ENCODE assay signal across 1 cellular context in the genomic region with DNA sequence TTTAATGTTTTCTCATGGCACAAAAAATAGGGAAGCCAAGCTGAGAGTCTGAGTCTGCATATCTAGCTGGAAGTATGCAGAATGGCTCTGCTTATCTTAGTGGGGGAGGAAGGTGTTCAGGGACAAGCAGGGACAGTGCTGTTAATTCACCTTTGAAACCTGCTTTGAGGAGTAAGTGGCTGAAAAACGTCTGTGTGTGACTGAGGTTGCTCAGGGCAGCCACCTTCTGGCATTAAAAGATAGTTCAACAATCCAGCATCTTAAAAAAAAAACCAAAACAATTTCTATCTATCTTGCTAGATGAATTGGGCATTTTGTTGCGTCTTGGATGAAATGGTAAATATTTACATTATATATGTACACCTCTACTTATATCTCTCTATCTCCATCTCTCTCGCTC.
TF ChIP-seq lines count a peak whose summit lies in the region.

No MANE protein-coding gene starts in this region.

TF ChIP-seq in HepG2, 621 proteins besides CTCF, POLR2A, EP300 and RAD21 (continued from another document):
- TF ChIP-seq, protein P1, sequence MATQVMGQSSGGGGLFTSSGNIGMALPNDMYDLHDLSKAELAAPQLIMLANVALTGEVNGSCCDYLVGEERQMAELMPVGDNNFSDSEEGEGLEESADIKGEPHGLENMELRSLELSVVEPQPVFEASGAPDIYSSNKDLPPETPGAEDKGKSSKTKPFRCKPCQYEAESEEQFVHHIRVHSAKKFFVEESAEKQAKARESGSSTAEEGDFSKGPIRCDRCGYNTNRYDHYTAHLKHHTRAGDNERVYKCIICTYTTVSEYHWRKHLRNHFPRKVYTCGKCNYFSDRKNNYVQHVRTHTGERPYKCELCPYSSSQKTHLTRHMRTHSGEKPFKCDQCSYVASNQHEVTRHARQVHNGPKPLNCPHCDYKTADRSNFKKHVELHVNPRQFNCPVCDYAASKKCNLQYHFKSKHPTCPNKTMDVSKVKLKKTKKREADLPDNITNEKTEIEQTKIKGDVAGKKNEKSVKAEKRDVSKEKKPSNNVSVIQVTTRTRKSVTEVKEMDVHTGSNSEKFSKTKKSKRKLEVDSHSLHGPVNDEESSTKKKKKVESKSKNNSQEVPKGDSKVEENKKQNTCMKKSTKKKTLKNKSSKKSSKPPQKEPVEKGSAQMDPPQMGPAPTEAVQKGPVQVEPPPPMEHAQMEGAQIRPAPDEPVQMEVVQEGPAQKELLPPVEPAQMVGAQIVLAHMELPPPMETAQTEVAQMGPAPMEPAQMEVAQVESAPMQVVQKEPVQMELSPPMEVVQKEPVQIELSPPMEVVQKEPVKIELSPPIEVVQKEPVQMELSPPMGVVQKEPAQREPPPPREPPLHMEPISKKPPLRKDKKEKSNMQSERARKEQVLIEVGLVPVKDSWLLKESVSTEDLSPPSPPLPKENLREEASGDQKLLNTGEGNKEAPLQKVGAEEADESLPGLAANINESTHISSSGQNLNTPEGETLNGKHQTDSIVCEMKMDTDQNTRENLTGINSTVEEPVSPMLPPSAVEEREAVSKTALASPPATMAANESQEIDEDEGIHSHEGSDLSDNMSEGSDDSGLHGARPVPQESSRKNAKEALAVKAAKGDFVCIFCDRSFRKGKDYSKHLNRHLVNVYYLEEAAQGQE (IDR thresholded peaks at IDR 0.05; ENCODE audit: borderline replicate concordance in 1 of 2, low read depth in 1 of 2, low read length in 2 of 2), result 0 out of 4 replicates have a peak, but pooled peaks of 1 of the 2 experiments have one; percentile 18
- TF ChIP-seq SNRNP70 (IDR thresholded peaks at IDR 0.05; ENCODE audit: low read depth, low read length) (no peak), ZNF777 (CRISPR knock-in tag; IDR thresholded peaks at IDR 0.05) (no peak), ZNF143 (CRISPR knock-in tag; IDR thresholded peaks at IDR 0.05) (no peak), ZNF75D (CRISPR knock-in tag; IDR thresholded peaks at IDR 0.05; ENCODE audit: borderline replicate concordance) (no peak), NR3C1 (CRISPR knock-in tag; IDR thresholded peaks at IDR 0.05) (no peak)
